In the genomic region with DNA sequence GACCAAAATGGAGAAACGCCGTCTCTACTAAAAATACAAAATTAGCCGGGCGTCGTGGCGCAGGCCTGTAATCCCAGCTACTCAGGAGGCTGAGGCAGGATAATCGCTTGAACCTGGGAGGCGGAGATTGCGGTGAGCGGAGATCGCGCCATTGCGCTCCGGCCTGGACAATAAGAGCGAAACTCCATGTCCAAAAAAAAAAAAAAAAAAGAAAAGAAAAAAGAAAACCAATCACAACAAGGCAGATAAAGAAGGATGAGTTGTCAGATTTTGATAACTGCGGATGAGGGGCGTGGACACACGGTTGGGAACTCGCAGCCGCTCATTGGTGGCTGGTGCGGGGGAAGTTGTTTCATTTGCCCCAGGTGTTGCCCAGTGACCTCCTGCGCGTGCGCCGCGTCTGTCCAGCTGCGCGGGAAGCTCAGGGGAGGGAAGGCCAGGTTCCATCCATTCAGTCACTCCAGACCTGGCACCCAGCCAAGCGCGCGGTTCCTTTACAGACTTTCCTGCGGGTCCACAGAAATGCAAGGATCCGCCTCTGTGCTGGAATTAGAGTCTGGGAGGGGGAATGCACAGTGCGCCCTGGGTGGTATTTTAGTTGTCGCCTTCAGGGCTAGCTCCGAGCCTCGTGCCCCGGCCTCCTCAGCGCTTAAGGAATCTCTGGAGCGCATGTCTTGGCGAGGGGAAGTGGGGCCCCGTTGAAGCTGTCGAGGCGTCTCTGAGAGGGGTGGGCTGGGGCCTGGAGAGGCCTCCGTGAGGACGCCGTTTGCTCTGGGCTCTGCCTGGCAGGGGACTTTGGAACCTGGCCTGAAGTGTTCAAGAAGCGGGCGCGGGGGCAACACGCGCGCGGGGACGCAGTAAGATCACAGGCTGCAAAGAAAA, we compare ENCODE assay signal across 8 cellular contexts.
DNase-seq lines count a peak whose midpoint lies in the region; TF ChIP-seq lines count a peak whose summit lies in the region.

No MANE protein-coding gene starts in this region.

- peaks cover 14% of the 10 kb centered on the region for H3K27me3 ChIP-seq in KMS-11 (ENCODE audit: insufficient read depth, low read depth)
- H3K27me3 ChIP-seq in SU-DHL-6 (ENCODE audit: low read length): no peaks in the 10 kb centered on the region

- H2AFZ ChIP-seq in KMS-11 (ENCODE audit: low read depth): peak overlapping the region; percentile 81
- H2AFZ ChIP-seq in SU-DHL-6 (ENCODE audit: low read depth, low read length, severe bottlenecking): peak overlapping the region; percentile 42

- peak overlapping the region; percentile 42; the same call in 1 of the 2 replicates for H3K9ac ChIP-seq in KMS-11
- H3K9ac ChIP-seq in SU-DHL-6 (ENCODE audit: low read length): peak overlapping the region; percentile 81

- peak; percentile 60 for DNase-seq in GM13977 (ENCODE audit: low spot score)
- DNase-seq in central memory CD4-positive, alpha-beta T cell: peak; percentile 22
- peak; percentile 73 for DNase-seq in kidney tubule cell (ENCODE audit: low spot score)
- peak; percentile 39 for DNase-seq in stimulated activated CD4-positive, alpha-beta T cell treated with anti-CD3 and anti-CD28 coated beads, Interleukin-4, amount 100 ng/mL, for 24 hours
- DNase-seq in iPS-NIHi7 (ENCODE audit: extremely low spot score): no peak
- no peak for DNase-seq in NCI-H2171 (lab: John Stamatoyannopoulos, UW)

- no peaks in the 10 kb centered on the region for H3K9me2 ChIP-seq in SU-DHL-6 (replicated peaks; ENCODE audit: insufficient read depth, low read length)

- H3F3A ChIP-seq in SU-DHL-6 (ENCODE audit: insufficient read depth): peaks cover 30% of the 10 kb centered on the region

- H3K27ac ChIP-seq in KMS-11: no peak overlapping the region
- H3K27ac ChIP-seq in SU-DHL-6 (ENCODE audit: low read depth, low read length): peak overlapping the region; percentile 84; the same call in 1 of the 2 replicates

- H3K4me1 ChIP-seq in KMS-11 (ENCODE audit: low read depth, poor library complexity, severe bottlenecking): peaks cover 32% of the 10 kb centered on the region

- H3K4me2 ChIP-seq in KMS-11 (peak overlapping the region; percentile 86), SU-DHL-6 (ENCODE audit: low read depth, low read length, poor library complexity, severe bottlenecking) (peak overlapping the region; percentile 74)

- in situ Hi-C loops in GM13977 (cut with MboI; ENCODE audit: low pct_unique_long_range_greater_than_20kb, low sequenced_read_pairs, unreplicated experiment): no loop called here

- H3K4me3 ChIP-seq in KMS-11 (IDR thresholded peaks at IDR 0.05; ENCODE audit: insufficient read depth, low read depth, low read length): no peak overlapping the region
- H3K4me3 ChIP-seq in SU-DHL-6 (ENCODE audit: insufficient read depth, low read length, poor library complexity, severe bottlenecking): peak overlapping the region; percentile 67

- H3K36me3 ChIP-seq in KMS-11 (ENCODE audit: insufficient read depth): no peaks in the 10 kb centered on the region
- H3K36me3 ChIP-seq in SU-DHL-6 (ENCODE audit: low read length): no peaks in the 10 kb centered on the region

- H4K20me1 ChIP-seq in KMS-11 (ENCODE audit: insufficient read depth) (no peaks in the 10 kb centered on the region), SU-DHL-6 (ENCODE audit: low read depth, low read length) (no peaks in the 10 kb centered on the region)

- TF ChIP-seq CTCF in GM13977 (IDR thresholded peaks at IDR 0.05; ENCODE audit: extremely low read depth, insufficient read depth, missing control alignments) (no peak), KMS-11 (conservative IDR thresholded peaks at IDR 0.05; ENCODE audit: low read depth, low read length) (no peak), SU-DHL-6 (IDR thresholded peaks at IDR 0.05; ENCODE audit: insufficient read depth, low read length, poor library complexity, severe bottlenecking) (no peak)

- H3K79me2 ChIP-seq in KMS-11 (ENCODE audit: insufficient read depth, low read depth) (no peaks in the 10 kb centered on the region), SU-DHL-6 (ENCODE audit: insufficient read depth, low read length) (no peaks in the 10 kb centered on the region)

- H3K9me3 ChIP-seq in SU-DHL-6 (ENCODE audit: insufficient read depth, low read length): no peaks in the 10 kb centered on the region

Comparison
In these comparisons a context has a peak if more than half of its experiments do, and no peak if none do; other contexts are left out.
1. DNase-seq: peak in GM13977 (single experiment), central memory CD4-positive, alpha-beta T cell (single experiment), kidney tubule cell (single experiment) and stimulated activated CD4-positive, alpha-beta T cell treated with anti-CD3 and anti-CD28 coated beads, Interleukin-4, amount 100 ng/mL, for 24 hours (single experiment); none in iPS-NIHi7 (single experiment) and NCI-H2171 (single experiment).